11 cellular contexts compared by ENCODE assay signal in the genomic region with DNA sequence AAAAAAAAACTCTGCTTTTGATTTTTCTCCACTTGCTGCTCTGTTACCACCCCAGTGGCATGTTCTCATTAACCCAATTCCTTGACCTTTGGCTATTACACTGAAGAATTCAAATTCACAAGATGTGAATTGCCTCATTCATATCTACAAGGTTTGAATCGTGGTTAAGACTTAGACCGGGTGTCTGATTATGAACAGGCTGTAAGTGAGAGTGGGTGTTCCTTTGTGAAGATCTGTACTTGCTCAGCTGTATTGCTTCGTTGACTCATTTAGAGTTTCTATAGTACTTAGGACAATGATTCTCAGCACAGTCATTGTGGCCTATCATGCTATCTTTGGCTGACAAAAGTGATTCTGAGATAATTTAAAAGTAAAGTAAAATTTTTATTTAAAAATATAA. TPM values are rescaled to one million over a fixed set of nuclear protein-coding genes. Genes with fewer than 3 reads are reported as not detected.
DNase-seq lines count a peak whose midpoint lies in the region; ATAC-seq lines count a peak whose summit lies in the region.
"Had no signal": no experiment of that assay in that cellular context is flagged by ENCODE, and none has a peak within 500 bp of the region (broad histone marks: within the 10 kb centered on the region; RNA-seq: fewer than 3 reads in every experiment).

No MANE protein-coding gene starts in this region.

- POLR2A ChIA-PET in activated CD4-positive, alpha-beta memory T cell treated with anti-CD3 and anti-CD28 coated beads for 36 hours (lab: Charles Lee) = no interaction called here

- no peaks in the 10 kb centered on the region for H3K36me3 Mint-ChIP-seq in activated CD4-positive, alpha-beta memory T cell treated with anti-CD3 and anti-CD28 coated beads for 36 hours

- H3K4me1 Mint-ChIP-seq in activated CD4-positive, alpha-beta memory T cell treated with anti-CD3 and anti-CD28 coated beads for 36 hours (ENCODE audit: low read depth) = peaks cover 4% of the 10 kb centered on the region

- ATAC-seq in GM18517 (IDR thresholded peaks at IDR 0.05; ENCODE audit: unreplicated experiment) (peak; percentile 70), GM21723 (IDR thresholded peaks at IDR 0.05; ENCODE audit: unreplicated experiment) (peak; percentile 61)
- ATAC-seq: SK-N-SH treated with all-trans-retinoic acid at 6 μM for 48 hours had no signal

- no peak overlapping the region for H3K27ac Mint-ChIP-seq in activated CD4-positive, alpha-beta memory T cell treated with anti-CD3 and anti-CD28 coated beads for 36 hours

- DNase-seq in HT-29 (ENCODE audit: low spot score) (peak; percentile 8), kidney glomerular epithelial cell (lab: John Stamatoyannopoulos, UW) (peak; percentile 74), activated gamma-delta T cell (lab: John Stamatoyannopoulos, UW) (no peak), NCI-H82 treated with DMSO at 0.1 percent for 48 hours (lab: John Stamatoyannopoulos, UW; ENCODE audit: unreplicated experiment) (no peak)
- DNase-seq in activated CD4-positive, alpha-beta memory T cell treated with anti-CD3 and anti-CD28 coated beads for 36 hours = no peak
- DNase-seq in stimulated activated CD4-positive, alpha-beta T cell treated with anti-CD3 and anti-CD28 coated beads, Interleukin-15, amount 100 ng/mL, for 24 hours = no peak
- DNase-seq: DMS79 treated with DMSO at 0.1 percent for 48 hours, left ventricle myocardium inferior had no signal

- H3K4me3 Mint-ChIP-seq in activated CD4-positive, alpha-beta memory T cell treated with anti-CD3 and anti-CD28 coated beads for 36 hours = no peak overlapping the region

- H3K27me3 Mint-ChIP-seq in activated CD4-positive, alpha-beta memory T cell treated with anti-CD3 and anti-CD28 coated beads for 36 hours = no peaks in the 10 kb centered on the region

- CTCF ChIA-PET in activated CD4-positive, alpha-beta memory T cell treated with anti-CD3 and anti-CD28 coated beads for 36 hours (lab: Charles Lee) = no interaction called here

- intact Hi-C loops in activated CD4-positive, alpha-beta memory T cell treated with anti-CD3 and anti-CD28 coated beads for 36 hours (cut with micrococcal nuclease) = loop anchor here (5.0 kb wide), 1 partner anchor 85 kb away; no protein-coding TSS in a partner anchor

- no peaks in the 10 kb centered on the region for H3K9me3 Mint-ChIP-seq in activated CD4-positive, alpha-beta memory T cell treated with anti-CD3 and anti-CD28 coated beads for 36 hours

RNA-seq across cellular contexts. Expression of a gene that starts 36.4 kb away (rescaled TPM):
- total RNA-seq in HT-29 (2014; rRNA removed; shearing (Covaris generic)) = 1.0 and 1.3 TPM in 2 replicates
- total RNA-seq in activated CD4-positive, alpha-beta memory T cell treated with anti-CD3 and anti-CD28 coated beads for 36 hours = 1 to 10 TPM in 1 of 2 experiments, under 1 TPM in 1; 0.93 to 1.2 TPM

Comparison
In these comparisons a context has a peak if more than half of its experiments do, and no peak if none do; other contexts are left out.
1. DNase-seq: peak in HT-29 (single experiment) and kidney glomerular epithelial cell (single experiment); none in activated CD4-positive, alpha-beta memory T cell treated with anti-CD3 and anti-CD28 coated beads for 36 hours (single experiment), activated gamma-delta T cell (single experiment), stimulated activated CD4-positive, alpha-beta T cell treated with anti-CD3 and anti-CD28 coated beads, Interleukin-15, amount 100 ng/mL, for 24 hours (single experiment) and NCI-H82 treated with DMSO at 0.1 percent for 48 hours (single experiment).